Comparison of ENCODE assay signal across 14 cellular contexts in the genomic region with DNA sequence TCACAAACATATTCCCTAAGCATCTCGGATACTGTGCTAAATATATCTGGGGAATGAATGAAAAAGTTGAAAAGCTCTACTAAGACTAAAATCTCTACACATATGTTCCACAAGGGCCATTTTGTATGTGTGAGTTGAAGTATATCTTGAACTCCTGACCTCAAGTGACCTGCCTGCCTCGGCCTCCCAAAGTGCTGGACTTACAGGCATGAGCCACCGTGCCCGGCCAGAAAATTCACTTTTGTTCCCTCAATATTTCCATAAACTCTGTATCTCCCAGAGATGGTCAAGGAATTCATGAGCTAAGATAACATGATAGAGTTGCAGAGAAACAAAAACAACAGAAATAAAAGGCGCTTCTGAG. TPM values are rescaled to one million over a fixed set of nuclear protein-coding genes. Genes with fewer than 3 reads are reported as not detected.
DNase-seq lines count a peak whose midpoint lies in the region; ATAC-seq, FAIRE-seq and TF ChIP-seq lines count a peak whose summit lies in the region.
"Had no signal": no experiment of that assay in that cellular context is flagged by ENCODE, and none has a peak within 500 bp of the region (broad histone marks: within the 10 kb centered on the region; RNA-seq: fewer than 3 reads in every experiment).

No MANE protein-coding gene starts in this region.

- H3K36me3 Mint-ChIP-seq in stimulated activated naive CD8-positive, alpha-beta T cell treated with anti-CD3 and anti-CD28 coated beads, Interleukin-15, Interleukin-2, amounts not matched to agents 100 ng/mL and 50 ng/mL, for 24 hours (ENCODE audit: low read depth) = peaks cover 23% of the 10 kb centered on the region
- peaks cover 2% of the 10 kb centered on the region for H3K36me3 Mint-ChIP-seq in T-helper 17 cell (ENCODE audit: low read depth)

- FAIRE-seq in D721Med (lab: Jason Lieb, UNC) = no peak

- H3K4me3 ChIP-seq in iPS-15b (ENCODE audit: low read depth, low read length) = peak overlapping the region; percentile 91

- no peak overlapping the region for H3K9ac ChIP-seq in iPS-15b (ENCODE audit: low read depth, low read length)

- no peak for TF ChIP-seq CTCF in D721Med (IDR thresholded peaks at IDR 0.05; ENCODE audit: insufficient read depth, missing control alignments)

- peaks cover 38% of the 10 kb centered on the region for H3K4me1 Mint-ChIP-seq in stimulated activated naive CD8-positive, alpha-beta T cell treated with anti-CD3 and anti-CD28 coated beads, Interleukin-15, Interleukin-2, amounts not matched to agents 100 ng/mL and 50 ng/mL, for 24 hours (ENCODE audit: low read depth)
- H3K4me1 Mint-ChIP-seq in T-helper 17 cell = peaks cover 24% of the 10 kb centered on the region

- H3K27me3 Mint-ChIP-seq in stimulated activated naive CD8-positive, alpha-beta T cell treated with anti-CD3 and anti-CD28 coated beads, Interleukin-15, Interleukin-2, amounts not matched to agents 100 ng/mL and 50 ng/mL, for 24 hours = peaks cover 3% of the 10 kb centered on the region
- no peaks in the 10 kb centered on the region for H3K27me3 Mint-ChIP-seq in T-helper 17 cell

- H3K9me3 Mint-ChIP-seq in stimulated activated naive CD8-positive, alpha-beta T cell treated with anti-CD3 and anti-CD28 coated beads, Interleukin-15, Interleukin-2, amounts not matched to agents 100 ng/mL and 50 ng/mL, for 24 hours = no peaks in the 10 kb centered on the region

- no peak overlapping the region for H3K27ac Mint-ChIP-seq in stimulated activated naive CD8-positive, alpha-beta T cell treated with anti-CD3 and anti-CD28 coated beads, Interleukin-15, Interleukin-2, amounts not matched to agents 100 ng/mL and 50 ng/mL, for 24 hours
- H3K27ac Mint-ChIP-seq in T-helper 17 cell = peak overlapping the region; percentile 94

- H3K9me3 ChIP-seq in T-helper 17 cell (ENCODE audit: control insufficient read depth, low read length, poor library complexity, severe bottlenecking) = no peaks in the 10 kb centered on the region
- H3K9me3 ChIP-seq in iPS-15b (ENCODE audit: control insufficient read depth, insufficient read depth, low read length) = no peaks in the 10 kb centered on the region

- DNase-seq in stimulated activated naive CD8-positive, alpha-beta T cell treated with anti-CD3 and anti-CD28 coated beads, Interleukin-15, Interleukin-2, amounts not matched to agents 100 U/mL and 50 U/mL, for 24 hours = no peak
- DNase-seq in T-helper 17 cell (no peak), MV-4-11 (lab: John Stamatoyannopoulos, UW) (no peak), NCI-H128 (lab: John Stamatoyannopoulos, UW; ENCODE audit: unreplicated experiment) (no peak), D721Med (ENCODE audit: insufficient read length, low spot score) (no peak)
- DNase-seq: activated CD4-positive, CD25-positive, alpha-beta regulatory T cell treated with anti-CD3 and anti-CD28 coated beads, Interleukin-2, amount 50 U/mL, for 72 hours; NCI-H1092; stimulated activated CD4-positive, alpha-beta T cell treated with anti-CD3 and anti-CD28 coated beads, Interleukin-15, amount 100 ng/mL, for 24 hours had no signal

- H3K36me3 ChIP-seq in iPS-15b (ENCODE audit: control insufficient read depth, insufficient read depth, low read length) = no peaks in the 10 kb centered on the region

- ATAC-seq in stimulated activated naive CD8-positive, alpha-beta T cell treated with anti-CD3 and anti-CD28 coated beads, Interleukin-15, Interleukin-2, amounts not matched to agents 100 U/mL and 50 U/mL, for 24 hours = no peak
- ATAC-seq in T-helper 17 cell (no peak), HG02970 (IDR thresholded peaks at IDR 0.05; ENCODE audit: low FRiP score, unreplicated experiment) (no peak)
- ATAC-seq: foreskin keratinocyte had no signal

- H3K4me1 ChIP-seq in iPS-15b (ENCODE audit: control insufficient read depth, insufficient read depth, low read length) = no peaks in the 10 kb centered on the region

- H3K4me3 Mint-ChIP-seq in stimulated activated naive CD8-positive, alpha-beta T cell treated with anti-CD3 and anti-CD28 coated beads, Interleukin-15, Interleukin-2, amounts not matched to agents 100 ng/mL and 50 ng/mL, for 24 hours = peak overlapping the region; percentile 88
- peak overlapping the region; percentile 89 for H3K4me3 Mint-ChIP-seq in T-helper 17 cell

- H3K27me3 ChIP-seq in iPS-15b (ENCODE audit: control insufficient read depth, insufficient read depth, low read length) = no peaks in the 10 kb centered on the region
- H3K27me3 ChIP-seq: brain microvascular endothelial cell, foreskin keratinocyte had no signal

RNA-seq across cellular contexts. Expression of gene TUBA1C, which starts 1.5 kb away (rescaled TPM):
- 10 to 100 TPM; 49.7 to 66.7 TPM for total RNA-seq in T-helper 17 cell

RNA-seq across cellular contexts. Expression of gene PRPH, which starts 31.6 kb away (rescaled TPM):
- not detected for total RNA-seq in T-helper 17 cell
- total RNA-seq: foreskin keratinocyte had no signal

RNA-seq across cellular contexts. Expression of gene TROAP, which starts 59.7 kb away (rescaled TPM):
- total RNA-seq in T-helper 17 cell = under 1 TPM in 1 of 2 donors, not detected in 1; 0.55 TPM
- total RNA-seq: mesenteric fat pad had no signal
